Comparison of ENCODE assay signal across 2 cellular contexts in the genomic region with DNA sequence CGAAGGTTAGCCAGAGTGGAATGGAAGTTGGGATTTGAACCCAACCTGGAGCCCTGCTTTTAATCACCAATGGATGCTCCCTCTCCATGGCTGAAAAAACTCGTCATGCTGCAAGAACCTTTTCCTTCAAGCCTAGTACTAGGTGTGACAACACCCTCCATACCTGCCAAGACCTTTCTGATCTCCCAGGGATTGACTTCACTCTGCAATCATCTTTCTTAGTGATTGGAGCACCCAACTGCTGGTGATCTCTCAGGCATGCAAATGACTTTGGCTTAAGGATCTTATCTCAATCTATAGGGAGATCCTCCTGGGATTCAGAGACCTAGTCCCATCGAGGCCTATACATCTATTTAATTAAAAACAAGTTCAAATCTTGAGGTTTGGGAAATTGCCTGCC.
TF ChIP-seq lines count a peak whose summit lies in the region.

No MANE protein-coding gene starts in this region.

TF ChIP-seq in A549, 52 proteins besides CTCF, POLR2A, EP300 and RAD21:
- TF ChIP-seq NFE2L2 (conservative IDR thresholded peaks at IDR 0.05; ENCODE audit: low read length), result no peak

TF ChIP-seq in HCT116, 20 proteins besides CTCF, POLR2A, EP300 and RAD21:
- TF ChIP-seq, protein P1, sequence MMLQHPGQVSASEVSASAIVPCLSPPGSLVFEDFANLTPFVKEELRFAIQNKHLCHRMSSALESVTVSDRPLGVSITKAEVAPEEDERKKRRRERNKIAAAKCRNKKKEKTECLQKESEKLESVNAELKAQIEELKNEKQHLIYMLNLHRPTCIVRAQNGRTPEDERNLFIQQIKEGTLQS (IDR thresholded peaks at IDR 0.05), result no peak
- TF ChIP-seq EZH2 (IDR thresholded peaks at IDR 0.05), result no peak
- no peak for TF ChIP-seq SIN3A (IDR thresholded peaks at IDR 0.05; ENCODE audit: low read depth)
- no peak for TF ChIP-seq YY1 (IDR thresholded peaks at IDR 0.05; ENCODE audit: extremely low read depth, insufficient replicate concordance, low read depth, low read length)
- TF ChIP-seq CBX3 (IDR thresholded peaks at IDR 0.05; ENCODE audit: low read depth), result no peak
- no peak for TF ChIP-seq CEBPB (IDR thresholded peaks at IDR 0.05; ENCODE audit: low read depth)
- no peak for TF ChIP-seq JUND (IDR thresholded peaks at IDR 0.05)
- TF ChIP-seq, protein P2, sequence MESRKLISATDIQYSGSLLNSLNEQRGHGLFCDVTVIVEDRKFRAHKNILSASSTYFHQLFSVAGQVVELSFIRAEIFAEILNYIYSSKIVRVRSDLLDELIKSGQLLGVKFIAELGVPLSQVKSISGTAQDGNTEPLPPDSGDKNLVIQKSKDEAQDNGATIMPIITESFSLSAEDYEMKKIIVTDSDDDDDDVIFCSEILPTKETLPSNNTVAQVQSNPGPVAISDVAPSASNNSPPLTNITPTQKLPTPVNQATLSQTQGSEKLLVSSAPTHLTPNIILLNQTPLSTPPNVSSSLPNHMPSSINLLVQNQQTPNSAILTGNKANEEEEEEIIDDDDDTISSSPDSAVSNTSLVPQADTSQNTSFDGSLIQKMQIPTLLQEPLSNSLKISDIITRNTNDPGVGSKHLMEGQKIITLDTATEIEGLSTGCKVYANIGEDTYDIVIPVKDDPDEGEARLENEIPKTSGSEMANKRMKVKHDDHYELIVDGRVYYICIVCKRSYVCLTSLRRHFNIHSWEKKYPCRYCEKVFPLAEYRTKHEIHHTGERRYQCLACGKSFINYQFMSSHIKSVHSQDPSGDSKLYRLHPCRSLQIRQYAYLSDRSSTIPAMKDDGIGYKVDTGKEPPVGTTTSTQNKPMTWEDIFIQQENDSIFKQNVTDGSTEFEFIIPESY (IDR thresholded peaks at IDR 0.05; ENCODE audit: extremely low read depth, insufficient replicate concordance, low read length), result no peak
- TF ChIP-seq SRF (IDR thresholded peaks at IDR 0.05; ENCODE audit: low read depth), result no peak
- TF ChIP-seq TCF7L2 (IDR thresholded peaks at IDR 0.05; ENCODE audit: borderline replicate concordance, extremely low read depth, insufficient read depth, insufficient read length), result no peak
- no peak for TF ChIP-seq ZFX (IDR thresholded peaks at IDR 0.05)
- no peak for TF ChIP-seq ZNF274 (IDR thresholded peaks at IDR 0.05; ENCODE audit: low read depth, low read length)
- no peak for TF ChIP-seq ELF1 (IDR thresholded peaks at IDR 0.05; ENCODE audit: borderline replicate concordance, low read depth)
- TF ChIP-seq FOSL1 (IDR thresholded peaks at IDR 0.05; ENCODE audit: low read depth), result no peak
- TF ChIP-seq EGR1 (IDR thresholded peaks at IDR 0.05; ENCODE audit: low read depth), result no peak
